Comparison of ENCODE assay signal across 8 cellular contexts in the genomic region with DNA sequence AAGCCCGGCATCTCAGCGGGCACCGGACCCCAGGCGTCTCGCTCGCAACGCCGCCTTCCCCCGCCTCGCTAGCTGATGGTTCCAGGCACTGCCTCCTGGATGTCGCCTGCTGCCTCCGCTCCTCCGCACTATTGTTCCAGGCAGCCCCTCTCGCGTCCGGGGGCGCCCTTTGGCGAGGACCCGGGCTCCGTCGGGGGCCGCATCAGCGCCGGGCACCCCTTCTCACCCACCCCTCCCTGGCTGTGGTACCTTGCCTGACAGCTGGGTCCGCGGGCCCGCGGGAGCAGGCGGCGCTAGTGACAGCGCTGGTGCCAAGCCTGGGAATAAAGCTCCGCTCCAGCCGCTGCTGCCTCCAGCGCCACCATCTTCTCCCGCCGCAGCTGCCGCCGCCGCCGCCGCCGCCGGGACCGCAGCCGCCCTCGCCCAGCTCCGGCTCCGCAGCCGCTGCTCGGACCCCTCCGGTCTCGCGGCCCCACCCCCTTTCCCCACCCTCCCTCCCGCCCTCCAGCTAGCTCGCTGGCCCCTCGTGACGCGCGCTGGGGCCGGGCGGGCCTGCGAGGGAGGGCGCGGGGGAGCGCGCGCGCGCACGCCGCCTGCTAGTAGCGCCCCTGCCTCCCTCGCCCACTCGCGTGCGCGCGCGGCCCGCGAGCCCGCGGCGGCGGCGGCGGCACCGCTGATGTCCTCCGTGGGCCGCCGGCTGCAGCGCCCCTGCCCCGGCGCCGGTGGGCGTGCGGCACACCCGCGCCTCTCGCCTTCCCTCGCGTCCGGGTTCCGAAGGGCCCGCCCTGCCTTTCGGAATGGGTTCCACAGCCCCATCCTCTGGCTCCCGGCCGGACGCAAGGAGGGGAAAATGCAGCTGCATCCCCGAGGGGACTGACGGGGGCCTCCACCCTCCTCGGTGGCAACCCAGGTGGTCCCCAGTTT. TPM values are rescaled to one million over a fixed set of nuclear protein-coding genes. Genes with fewer than 3 reads are reported as not detected.
DNase-seq lines count a peak whose midpoint lies in the region; ATAC-seq and TF ChIP-seq lines count a peak whose summit lies in the region.

APBA1 (minus strand) TSS at position 468 of the 924 bp plus-strand sequence.

- intact Hi-C loops in CD14-positive monocyte (cut with micrococcal nuclease) (loop anchor here in 1 of 2 donors (10.0 kb wide), 1 partner anchor 203 kb away; no protein-coding TSS in a partner anchor), adrenal gland (cut with DNase I) (no loop called here), heart right ventricle (cut with DNase I) (loop anchor here in 9 of 10 donors (2.0 to 10.0 kb wide), 8 partner anchors 73 to 250 kb away; no protein-coding TSS in a partner anchor), uterus (cut with DNase I; ENCODE audit: low total_unique reads) (no loop called here)

- H3K27me3 ChIP-seq in adrenal gland = no peaks in the 10 kb centered on the region
- H3K27me3 ChIP-seq in heart right ventricle = peaks cover 0 to 16% (median 0%) of the 10 kb centered on the region in 7 donors
- no peaks in the 10 kb centered on the region for H3K27me3 ChIP-seq in parathyroid adenoma (ENCODE audit: control insufficient read depth, insufficient read depth, low read length)
- no peaks in the 10 kb centered on the region for H3K27me3 ChIP-seq in uterus

- H3K4me3 Mint-ChIP-seq in CD14-positive monocyte = peak within 1 kb of the TSS; percentile 86 to 88

- H3K36me3 ChIP-seq in adrenal gland (replicated peaks in 1 of 2) (no peaks in the 10 kb centered on the region), heart right ventricle (no peaks in the 10 kb centered on the region), parathyroid adenoma (ENCODE audit: control insufficient read depth, insufficient read depth, low read length) (no peaks in the 10 kb centered on the region), uterus (no peaks in the 10 kb centered on the region)

- TF ChIP-seq POLR2A in adrenal gland (IDR thresholded peaks at IDR 0.05) = peak in 1 of 2 donors; percentile 13
- TF ChIP-seq POLR2A in uterus (IDR thresholded peaks at IDR 0.05) = peak in 1 of 2 donors; percentile 41

- in situ Hi-C loops in SK-MEL-5 (cut with HindIII; ENCODE audit: low pct_unique_long_range_greater_than_20kb, low sequenced_read_pairs) = no loop called here

- no peaks in the 10 kb centered on the region for H3K36me3 Mint-ChIP-seq in CD14-positive monocyte

- H3K9ac ChIP-seq in parathyroid adenoma = no peak within 1 kb of the TSS

- H3K27me3 Mint-ChIP-seq in CD14-positive monocyte (ENCODE audit: low read depth in 3 of 3) = peaks cover 23 to 32% (median 28%) of the 10 kb centered on the region in 3 donors

- DNase-seq in CD14-positive monocyte (ENCODE audit: low spot score) = peak; percentile 48
- peak; percentile 48 for DNase-seq in SK-MEL-5 (ENCODE audit: low read depth, low spot score)
- DNase-seq in adrenal gland = peak; percentile 20 to 70 (median 45)
- peak; percentile 53 to 75 for DNase-seq in heart right ventricle
- DNase-seq in uterus = peak; percentile 62 to 76

- peak within 1 kb of the TSS in 4 of 7 donors; percentile 12 to 54 (median 28) for H3K27ac Mint-ChIP-seq in CD14-positive monocyte

- H3K4me3 ChIP-seq in adrenal gland = peak within 1 kb of the TSS in 3 of 4 donors; percentile 40 to 87 (median 79)
- peak within 1 kb of the TSS; percentile 48 to 89 (median 80) for H3K4me3 ChIP-seq in heart right ventricle
- peak within 1 kb of the TSS; percentile 73 for H3K4me3 ChIP-seq in parathyroid adenoma (ENCODE audit: low read depth, low read length)
- H3K4me3 ChIP-seq in uterus = peak within 1 kb of the TSS; percentile 59 to 86

- ATAC-seq in GM19455 (IDR thresholded peaks at IDR 0.05; ENCODE audit: unreplicated experiment) = peak; percentile 38
- ATAC-seq in HG03565 (IDR thresholded peaks at IDR 0.05; ENCODE audit: unreplicated experiment) = peak; percentile 20
- peak; percentile 71 to 89 (median 80) for ATAC-seq in heart right ventricle

- peaks cover 18% of the 10 kb centered on the region for H3K4me1 Mint-ChIP-seq in CD14-positive monocyte

- TF ChIP-seq CTCF in CD14-positive monocyte (IDR thresholded peaks at IDR 0.05) = no peak
- peak in 1 of 6 experiments; percentile 11 for TF ChIP-seq CTCF in adrenal gland (IDR thresholded peaks at IDR 0.05)
- TF ChIP-seq CTCF in heart right ventricle (IDR thresholded peaks at IDR 0.05) = peak in 3 of 9 donors; percentile 17 to 23 (median 19)
- no peak for TF ChIP-seq CTCF in parathyroid adenoma (IDR thresholded peaks at IDR 0.05)
- no peak for TF ChIP-seq CTCF in uterus (IDR thresholded peaks at IDR 0.05)

- peak within 1 kb of the TSS; percentile 89 for H2AFZ ChIP-seq in parathyroid adenoma

- peaks cover 0 to 3% (median 0%) of the 10 kb centered on the region in 7 donors for H3K9me3 Mint-ChIP-seq in CD14-positive monocyte

- no peaks in the 10 kb centered on the region for H3K79me2 ChIP-seq in parathyroid adenoma

- peaks cover 0 to 6% of the 10 kb centered on the region in 2 donors for H3K4me1 ChIP-seq in adrenal gland (replicated peaks in 1 of 2)
- peaks cover 5 to 30% (median 14%) of the 10 kb centered on the region in 9 donors for H3K4me1 ChIP-seq in heart right ventricle
- peaks cover 6% of the 10 kb centered on the region for H3K4me1 ChIP-seq in parathyroid adenoma
- H3K4me1 ChIP-seq in uterus = no peaks in the 10 kb centered on the region

- 0 to 1% (median 0%) methylated on average over 24 to 112 of the region's 112 CpGs for WGBS in adrenal gland, 4 donors
- 0% methylated on average over 90 to 112 of the region's 112 CpGs for WGBS in heart right ventricle, 2 donors

- peak within 1 kb of the TSS in 3 of 5 donors; percentile 44 to 82 (median 74) for H3K27ac ChIP-seq in adrenal gland
- peak within 1 kb of the TSS; percentile 17 to 91 (median 80) for H3K27ac ChIP-seq in heart right ventricle
- peak within 1 kb of the TSS; percentile 57 for H3K27ac ChIP-seq in parathyroid adenoma
- peak within 1 kb of the TSS; percentile 86 to 90 for H3K27ac ChIP-seq in uterus

- H3K9me3 ChIP-seq in adrenal gland (replicated peaks in 1 of 3) (no peaks in the 10 kb centered on the region), heart right ventricle (no peaks in the 10 kb centered on the region), parathyroid adenoma (ENCODE audit: control insufficient read depth, low read length) (no peaks in the 10 kb centered on the region), uterus (no peaks in the 10 kb centered on the region)

- H3K4me2 ChIP-seq in parathyroid adenoma (ENCODE audit: low read length) = peak within 1 kb of the TSS; percentile 98

RNA-seq across cellular contexts. Expression of gene APBA1, which starts in this region (rescaled TPM):
- polyA plus RNA-seq in CD14-positive monocyte (not detected), adrenal gland (1 to 10 TPM in 2 of 3 donors, under 1 TPM in 1; 0.64 to 2.2 (median 1.8) TPM), heart right ventricle (under 1 TPM; 0.66 to 0.67 TPM)
- total RNA-seq in SK-MEL-5 (2014; rRNA removed; shearing (Covaris generic)) = 0.53 and 1.0 TPM in 2 replicates
- polyA plus RNA-seq in SK-MEL-5 (2015; cell fraction: cytosol; rRNA removed) = 1.3 and 2.1 TPM in 2 replicates
- 0.75 and 0.85 TPM in 2 replicates for polyA plus RNA-seq in SK-MEL-5 (2015; cell fraction: nucleus; rRNA removed)
- total RNA-seq in adrenal gland (1 to 10 TPM; 1.6 to 6.4 (median 3.8) TPM), heart right ventricle (1 to 10 TPM; 1.7 to 5.7 (median 3.0) TPM), uterus (10 to 100 TPM in 1 of 4 donors, 1 to 10 TPM in 3; 3.6 to 11.7 (median 8.0) TPM)

Comparison
In these comparisons a context has a peak if more than half of its experiments do, and no peak if none do; other contexts are left out.
1. Peak in every context shown above with its lines: DNase-seq, ATAC-seq, H3K4me3 ChIP-seq and H3K27ac ChIP-seq.
2. Peak in DNase-seq in CD14-positive monocyte; RNA of the gene not detected or under 1 TPM.
3. ATAC-seq: peak in every context shown above with its lines; median percentile 80 in heart right ventricle; 38 in GM19455; 20 in HG03565.
4. intact Hi-C loops: an anchor here in heart right ventricle (2.0 to 10.0 kb wide); none called in adrenal gland and uterus.